9 cellular contexts compared by ENCODE assay signal in genomic region chr12:27785882-27786570, GRCh38. TPM values are rescaled to one million over a fixed set of nuclear protein-coding genes. Genes with fewer than 3 reads are reported as not detected.
DNase-seq lines count a peak whose midpoint lies in the region; ATAC-seq, FAIRE-seq and TF ChIP-seq lines count a peak whose summit lies in the region.
"Had no signal": no experiment of that assay in that cellular context is flagged by ENCODE, and none has a peak within 500 bp of the region (broad histone marks: within the 10 kb centered on the region; RNA-seq: fewer than 3 reads in every experiment).

No MANE protein-coding gene starts in this region.

- peaks cover 34% of the 10 kb centered on the region for H3K4me1 Mint-ChIP-seq in WTC11

- CTCF ChIA-PET in WTC11 (lab: Charles Lee) = interaction anchor here (1.0 kb wide), 1 partner anchor 21 kb away, joined by 3 read pairs; no protein-coding TSS in a partner anchor

- H3K4me3 Mint-ChIP-seq in WTC11 = no peak overlapping the region

- peak overlapping the region; percentile 68 for H3K27ac Mint-ChIP-seq in WTC11

- H3K4me3 ChIP-seq in keratinocyte (ENCODE audit: control insufficient read depth in 2 of 3, extremely low read depth in 1 of 3, insufficient read depth in 2 of 3, low read depth in 1 of 3, low read length in 3 of 3) = peak overlapping the region in 1 of 3 experiments; percentile 34
- H3K4me3 ChIP-seq in testis = no peak overlapping the region

- ATAC-seq in GM18502 (IDR thresholded peaks at IDR 0.05; ENCODE audit: poor library complexity, unreplicated experiment) (peak; percentile 66), WTC11 (no peak), GM21825 (IDR thresholded peaks at IDR 0.05; ENCODE audit: unreplicated experiment) (no peak), HG02981 (IDR thresholded peaks at IDR 0.05; ENCODE audit: unreplicated experiment) (no peak)

- H3K36me3 Mint-ChIP-seq in WTC11 = peaks cover 18% of the 10 kb centered on the region

- H3K4me1 ChIP-seq in keratinocyte (ENCODE audit: control insufficient read depth, extremely low read depth, insufficient read depth, low read length) = peaks cover 39% of the 10 kb centered on the region
- H3K4me1 ChIP-seq in testis = peaks cover 26% of the 10 kb centered on the region

- no peaks in the 10 kb centered on the region for H3K9me3 Mint-ChIP-seq in WTC11

- intact Hi-C loops in testis (cut with DNase I; ENCODE audit: low total_unique reads) = no loop called here

- H3K27me3 ChIP-seq in keratinocyte (ENCODE audit: control insufficient read depth, extremely low read depth, insufficient read depth, low read length) (no peaks in the 10 kb centered on the region), testis (no peaks in the 10 kb centered on the region)

- 74 to 86% methylated on average over 3 of the region's 3 CpGs for WGBS in testis, 2 donors

- H3K79me2 ChIP-seq in keratinocyte (ENCODE audit: control insufficient read depth, insufficient read depth, low read length) = peaks cover 86% of the 10 kb centered on the region

- TF ChIP-seq CTCF in WTC11 (IDR thresholded peaks at IDR 0.05) (no peak), keratinocyte (optimal IDR thresholded peaks at IDR 0.05 in 1 of 3, IDR thresholded peaks at IDR 0.05 in 1 of 3, conservative IDR thresholded peaks at IDR 0.05 in 1 of 3; ENCODE audit: extremely low read depth in 1 of 3, insufficient read depth in 2 of 3, low read length in 3 of 3) (no peak), testis (IDR thresholded peaks at IDR 0.05) (no peak)

- peak overlapping the region; percentile 43 for H3K9ac ChIP-seq in keratinocyte (ENCODE audit: control insufficient read depth, extremely low read depth, insufficient read depth, low read length)

- H3K4me2 ChIP-seq in keratinocyte (ENCODE audit: control insufficient read depth, extremely low read depth, insufficient read depth, low read depth, low read length) = peak overlapping the region; percentile 78

- no peaks in the 10 kb centered on the region for H4K20me1 ChIP-seq in keratinocyte (ENCODE audit: control insufficient read depth, extremely low read depth, insufficient read depth, low read length)

- POLR2A ChIA-PET in WTC11 (lab: Charles Lee) = no interaction called here

- peak; percentile 82 for FAIRE-seq in keratinocyte (lab: Jason Lieb, UNC)

- H3K9me1 ChIP-seq in keratinocyte (ENCODE audit: control insufficient read depth, extremely low read depth, insufficient read depth, low read length) = peaks cover 3% of the 10 kb centered on the region

- dilution Hi-C loops in keratinocyte (cut with MboI; ENCODE audit: extremely low pct_ligation_motif_present, low sequenced_read_pairs) = no loop called here

- H3K27ac ChIP-seq in keratinocyte (ENCODE audit: control insufficient read depth, insufficient read depth, low read length) (peak overlapping the region; percentile 75), testis (no peak overlapping the region)

- H3K27me3 Mint-ChIP-seq in WTC11 (ENCODE audit: low read depth) = no peaks in the 10 kb centered on the region

- DNase-seq in NCI-H1417 (lab: John Stamatoyannopoulos, UW) = peak in 2 of 3 experiments; percentile 42 to 83
- no peak for DNase-seq in WTC11 (ENCODE audit: low spot score)
- DNase-seq in keratinocyte (ENCODE audit: low read depth, low spot score) = peak; percentile 33
- no peak for DNase-seq in testis
- no peak for DNase-seq in SHP77 treated with DMSO at 0.1 percent for 48 hours (lab: John Stamatoyannopoulos, UW)
- DNase-seq: NCI-H345 had no signal

- H3K36me3 ChIP-seq in keratinocyte (ENCODE audit: control insufficient read depth in 2 of 2, extremely low read depth in 1 of 2, insufficient read depth in 2 of 2, low read length in 2 of 2) (peaks cover 4 to 24% of the 10 kb centered on the region in 2 experiments), testis (ENCODE audit: low read depth, missing control alignments) (no peaks in the 10 kb centered on the region)

- no peak overlapping the region for H2AFZ ChIP-seq in keratinocyte (ENCODE audit: control insufficient read depth, low read length)

- no peaks in the 10 kb centered on the region for H3K9me3 ChIP-seq in keratinocyte (ENCODE audit: control insufficient read depth, low read depth, low read length)
- H3K9me3 ChIP-seq in testis = no peaks in the 10 kb centered on the region

- TF ChIP-seq POLR2A in testis (IDR thresholded peaks at IDR 0.05) = no peak

TF ChIP-seq in WTC11, 78 proteins besides CTCF, POLR2A, EP300 and RAD21 (continues in another document):
- TF ChIP-seq STAT6 (CRISPR knock-in tag; conservative IDR thresholded peaks at IDR 0.05; ENCODE audit: low read depth) (no peak), ELF4 (CRISPR knock-in tag; IDR thresholded peaks at IDR 0.05; ENCODE audit: low read depth) (no peak), EMX1 (CRISPR knock-in tag; IDR thresholded peaks at IDR 0.05) (no peak), TEAD1 (CRISPR knock-in tag; IDR thresholded peaks at IDR 0.05) (no peak), ATF6 (CRISPR knock-in tag; IDR thresholded peaks at IDR 0.05) (no peak), ATF2 (CRISPR knock-in tag; IDR thresholded peaks at IDR 0.05; ENCODE audit: borderline replicate concordance, low read depth) (no peak), CBFB (CRISPR knock-in tag; IDR thresholded peaks at IDR 0.05; ENCODE audit: low read depth) (no peak), TEAD4 (CRISPR knock-in tag; IDR thresholded peaks at IDR 0.05) (no peak)

RNA-seq across cellular contexts. Expression of gene MANSC4, which starts 6.0 kb away (rescaled TPM):
- total RNA-seq in WTC11 (2021) = not detected in 3 replicates
- 0.18 to 0.67 TPM (median 0.59 TPM) in 3 replicates for polyA plus RNA-seq in keratinocyte
- polyA plus RNA-seq in keratinocyte (2011; ENCODE audit: low read depth) = not detected
- polyA plus RNA-seq in keratinocyte (2011; cell fraction: cytosol; rRNA removed) = 0.12 and 0.27 TPM in 2 replicates
- 0.36 and 0.48 TPM in 2 replicates for polyA plus RNA-seq in keratinocyte (2011; cell fraction: nucleus; rRNA removed)
- polyA plus RNA-seq in keratinocyte (2012; ENCODE audit: low replicate concordance) = 0.58 TPM in 1 of 2 replicates, not detected in the other
- 0.23 to 0.29 TPM in 2 of 3 replicates, not detected in the other for polyA minus RNA-seq in keratinocyte
- polyA minus RNA-seq in keratinocyte (2011; cell fraction: cytosol; rRNA and poly(A)+ RNA removed) = not detected
- polyA minus RNA-seq in keratinocyte (2011; cell fraction: nucleus; rRNA and poly(A)+ RNA removed) = not detected in 2 replicates
- total RNA-seq in testis = 1 to 10 TPM; 3.4 TPM
- polyA plus RNA-seq in testis (ENCODE audit: insufficient read depth, low read depth, low replicate concordance) = 1.1 TPM

RNA-seq across cellular contexts. Expression of gene KLHL42, which starts 6.0 kb away (rescaled TPM):
- 20.7 to 24.2 TPM (median 23.2 TPM) in 3 replicates for total RNA-seq in WTC11 (2021)
- 18.6 to 27.2 TPM (median 20.6 TPM) in 3 replicates for polyA plus RNA-seq in keratinocyte
- polyA plus RNA-seq in keratinocyte (2011; ENCODE audit: low read depth) = 5.8 TPM
- 11.0 and 13.2 TPM in 2 replicates for polyA plus RNA-seq in keratinocyte (2011; cell fraction: cytosol; rRNA removed)
- polyA plus RNA-seq in keratinocyte (2011; cell fraction: nucleus; rRNA removed) = 36.8 and 38.9 TPM in 2 replicates
- polyA plus RNA-seq in keratinocyte (2012; ENCODE audit: low replicate concordance) = 7.6 and 16.1 TPM in 2 replicates
- polyA minus RNA-seq in keratinocyte = 39.5 to 50.3 TPM (median 49.5 TPM) in 3 replicates
- polyA minus RNA-seq in keratinocyte (2011; cell fraction: cytosol; rRNA and poly(A)+ RNA removed) = 30.9 TPM
- 39.6 and 47.2 TPM in 2 replicates for polyA minus RNA-seq in keratinocyte (2011; cell fraction: nucleus; rRNA and poly(A)+ RNA removed)
- total RNA-seq in testis = 10 to 100 TPM; 65.1 to 87.8 TPM
- 23.7 TPM for polyA plus RNA-seq in testis (ENCODE audit: insufficient read depth, low read depth, low replicate concordance)

Comparison
In these comparisons a context has a peak if more than half of its experiments do, and no peak if none do; other contexts are left out.
1. DNase-seq: peak in NCI-H1417 (2 of 3) and keratinocyte (single experiment); none in WTC11 (single experiment), testis (single experiment) and SHP77 treated with DMSO at 0.1 percent for 48 hours (single experiment).